ENCODE assay signal across 8 cellular contexts in the genomic region with DNA sequence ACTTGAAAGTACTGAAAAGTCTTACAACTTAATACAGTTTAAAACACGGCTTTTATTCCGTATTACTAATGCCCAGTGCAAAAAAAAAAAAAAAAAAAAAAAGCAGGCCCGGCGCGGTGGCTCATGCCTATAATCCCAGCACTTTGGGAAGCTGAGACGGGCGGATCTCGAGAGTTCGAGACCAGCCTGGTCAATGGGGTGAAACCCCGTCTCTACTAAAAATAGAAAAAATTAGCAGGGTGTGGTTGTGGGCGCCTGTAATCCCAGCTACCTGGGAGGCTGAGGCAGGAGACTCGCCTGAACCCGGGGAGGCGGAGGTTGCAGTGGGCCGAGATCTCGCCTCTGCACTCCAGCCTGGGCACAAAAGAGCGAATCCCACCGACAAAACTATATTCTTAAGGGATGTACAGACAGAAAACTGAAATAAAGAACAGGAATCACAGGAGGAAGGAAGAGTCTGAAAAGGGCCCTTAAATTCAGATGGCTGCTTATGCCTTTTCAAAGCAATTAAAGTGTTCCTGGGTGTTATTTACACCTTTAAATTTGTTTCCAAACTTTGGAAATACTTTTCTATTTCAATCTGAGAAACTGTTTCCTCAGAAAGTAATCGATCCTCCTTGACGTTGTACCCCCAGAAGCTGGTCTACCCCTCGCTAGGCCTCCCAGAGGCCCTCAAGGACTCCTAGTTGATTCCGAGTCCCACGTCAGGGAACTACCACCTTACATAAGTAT. TPM values are rescaled to one million over a fixed set of nuclear protein-coding genes. Genes with fewer than 3 reads are reported as not detected.
DNase-seq lines count a peak whose midpoint lies in the region; ATAC-seq, FAIRE-seq and TF ChIP-seq lines count a peak whose summit lies in the region.

No MANE protein-coding gene starts in this region.

- FAIRE-seq in A549 (lab: Jason Lieb, UNC): no peak

- H3K4me2 ChIP-seq in A549 (peak overlapping the region; percentile 98), smooth muscle cell (peak overlapping the region; percentile 97)

- DNase-seq in A549 (ENCODE audit: low read depth in 1 of 2, low spot score in 1 of 2) (peak in 1 of 2 experiments; percentile 27), right atrium auricular region (ENCODE audit: low spot score) (no peak), smooth muscle cell (lab: John Stamatoyannopoulos, UW; ENCODE audit: unreplicated experiment) (no peak), COR-L47 (lab: John Stamatoyannopoulos, UW) (no peak), SK-N-DZ (ENCODE audit: low spot score) (no peak)
- DNase-seq in Jurkat, Clone E6-1 (ENCODE audit: low read depth, low spot score): no peak
- DNase-seq in activated T-helper 9 cell treated with anti-CD3 and anti-CD28 coated beads, Interleukin-2, amount 50 U/mL, for 16 hours (ENCODE audit: low read depth): peak; percentile 17

- POLR2A ChIA-PET in A549 (lab: Yijun Ruan, JAX): interaction anchor here (0.6 to 10.5 kb wide), 3 partner anchors 9 to 520 kb away, joined by 3 to 132 read pairs (median 4); no protein-coding TSS in a partner anchor

- H3K27me3 ChIP-seq in right atrium auricular region (no peaks in the 10 kb centered on the region), smooth muscle cell (ENCODE audit: low read depth) (no peaks in the 10 kb centered on the region)

- H3K4me3 ChIP-seq in A549 (peak overlapping the region; percentile 90), right atrium auricular region (peak overlapping the region; percentile 76 to 93), smooth muscle cell (peak overlapping the region; percentile 98)
- H3K4me3 ChIP-seq in Jurkat, Clone E6-1 (ENCODE audit: low read length): peak overlapping the region; percentile 98

- ATAC-seq in A549 (no peak; a peak in 2 of 6 replicates), GM21786 (IDR thresholded peaks at IDR 0.05; ENCODE audit: unreplicated experiment) (no peak)

- peaks cover 29% of the 10 kb centered on the region for H3K79me2 ChIP-seq in smooth muscle cell (ENCODE audit: low read depth)

- H3K27ac ChIP-seq in A549 (peak overlapping the region; percentile 99 to 100), right atrium auricular region (peak overlapping the region; percentile 100), smooth muscle cell (ENCODE audit: low read depth) (peak overlapping the region; percentile 100)

- TF ChIP-seq EP300 in A549 (IDR thresholded peaks at IDR 0.05): no peak

- TF ChIP-seq CTCF in A549 (IDR thresholded peaks at IDR 0.05) (no peak), right atrium auricular region (IDR thresholded peaks at IDR 0.05) (no peak), smooth muscle cell (IDR thresholded peaks at IDR 0.05; ENCODE audit: borderline replicate concordance, insufficient read depth, poor library complexity, severe bottlenecking) (no peak)

- CTCF ChIA-PET in A549 (lab: Yijun Ruan, JAX): interaction anchor here (1.0 kb wide), 1 partner anchor 31 kb away, joined by 3 read pairs; no protein-coding TSS in a partner anchor

- 2% methylated on average over 23 of the region's 23 CpGs for WGBS in A549 (ENCODE audit: missing lambda C conversion rate)
- under 1% methylated on average over 23 of the region's 23 CpGs for WGBS in smooth muscle cell (ENCODE audit: low lambda C conversion rate)

- H3K9ac ChIP-seq in smooth muscle cell (ENCODE audit: low read depth): peak overlapping the region; percentile 100

- no peak overlapping the region for H2AFZ ChIP-seq in smooth muscle cell (ENCODE audit: low read depth)

- H3K36me3 ChIP-seq in right atrium auricular region: no peaks in the 10 kb centered on the region
- H3K36me3 ChIP-seq in smooth muscle cell (ENCODE audit: low read depth): no peaks in the 10 kb centered on the region

- H4K20me1 ChIP-seq in smooth muscle cell (ENCODE audit: low read depth): peaks cover 16% of the 10 kb centered on the region

- H3F3A ChIP-seq in smooth muscle cell (ENCODE audit: low read depth): peaks cover 25% of the 10 kb centered on the region

- H3K9me3 ChIP-seq in A549 (no peaks in the 10 kb centered on the region), right atrium auricular region (no peaks in the 10 kb centered on the region), smooth muscle cell (replicated peaks; ENCODE audit: low read depth) (no peaks in the 10 kb centered on the region)

- TF ChIP-seq RAD21 in A549 (conservative IDR thresholded peaks at IDR 0.05 in 1 of 2, IDR thresholded peaks at IDR 0.05 in 1 of 2): no peak

- TF ChIP-seq POLR2A in A549 (IDR thresholded peaks at IDR 0.05; ENCODE audit: low read length): no peak

- H3K4me1 ChIP-seq in A549 (peaks cover 46% of the 10 kb centered on the region), right atrium auricular region (peaks cover 0 to 42% of the 10 kb centered on the region in 2 donors), smooth muscle cell (ENCODE audit: low read depth) (peaks cover 23% of the 10 kb centered on the region)

TF ChIP-seq in A549, 52 proteins besides CTCF, POLR2A, EP300 and RAD21:
- TF ChIP-seq, protein P1, sequence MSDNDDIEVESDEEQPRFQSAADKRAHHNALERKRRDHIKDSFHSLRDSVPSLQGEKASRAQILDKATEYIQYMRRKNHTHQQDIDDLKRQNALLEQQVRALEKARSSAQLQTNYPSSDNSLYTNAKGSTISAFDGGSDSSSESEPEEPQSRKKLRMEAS (IDR thresholded peaks at IDR 0.05): no peak
- 0 out of 2 replicates have a peak, but pooled peaks have one; percentile 3 for TF ChIP-seq HEYL (CRISPR knock-in tag; IDR thresholded peaks at IDR 0.05)
- 0 out of 2 replicates have a peak, but pooled peaks have one; percentile 7 for TF ChIP-seq HOXA7 (CRISPR knock-in tag; IDR thresholded peaks at IDR 0.05)
- peak; percentile 87; the same call in 1 of the 2 replicates for TF ChIP-seq CHD4 (IDR thresholded peaks at IDR 0.05; ENCODE audit: borderline replicate concordance)
- TF ChIP-seq ZFP36 (IDR thresholded peaks at IDR 0.05; ENCODE audit: borderline replicate concordance, partially characterized antibody): no peak
- 0 out of 2 replicates have a peak, but pooled peaks have one; percentile 1 for TF ChIP-seq ZC3H11A (IDR thresholded peaks at IDR 0.05)
- TF ChIP-seq, protein P2, sequence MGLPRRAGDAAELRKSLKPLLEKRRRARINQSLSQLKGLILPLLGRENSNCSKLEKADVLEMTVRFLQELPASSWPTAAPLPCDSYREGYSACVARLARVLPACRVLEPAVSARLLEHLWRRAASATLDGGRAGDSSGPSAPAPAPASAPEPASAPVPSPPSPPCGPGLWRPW (IDR thresholded peaks at IDR 0.05): no peak
- no peak for TF ChIP-seq NFE2L2 (conservative IDR thresholded peaks at IDR 0.05; ENCODE audit: low read length)
TF ChIP-seq in A549: peak in this region for 4.

RNA-seq across cellular contexts. Expression of a gene that starts 2.1 kb away (rescaled TPM):
- polyA plus RNA-seq in A549 (2011; rRNA removed) (9.4 and 30.2 TPM in 2 replicates), A549 (2017; fragmentation: RNase III; extraction: RNeasy Plus Mini Kit Qiagen cat#74134 plus additional on column Dnase treatment) (17.2 to 23.4 TPM (median 19.3 TPM) in 3 replicates), smooth muscle cell (88.1 and 106 TPM in 2 replicates)
- 3.6 and 4.6 TPM in 2 replicates for polyA plus RNA-seq in A549 (2012; cell fraction: cytosol; rRNA removed)
- polyA plus RNA-seq in A549 (2012; cell fraction: nucleus; rRNA removed): 4.9 and 13.6 TPM in 2 replicates
- 56.7 and 57.6 TPM in 2 replicates for polyA minus RNA-seq in A549 (2011; rRNA and poly(A)+ RNA removed)
- 24.1 TPM for polyA plus RNA-seq in Jurkat, Clone E6-1 (2012; ENCODE audit: insufficient read depth, insufficient read length)
- total RNA-seq in right atrium auricular region (10 to 100 TPM; 51.4 to 81.3 TPM), smooth muscle cell (64.4 and 77.3 TPM in 2 replicates)
- 24.2 and 29.9 TPM in 2 replicates for polyA plus RNA-seq in SK-N-DZ (2014; cell fraction: cytosol; rRNA removed)
- 26.7 and 45.3 TPM in 2 replicates for polyA plus RNA-seq in SK-N-DZ (2014; cell fraction: nucleus; rRNA removed)
